Comparison of ENCODE assay signal across 8 cellular contexts in genomic region chr7:99504603-99505323, GRCh38. TPM values are rescaled to one million over a fixed set of nuclear protein-coding genes. Genes with fewer than 3 reads are reported as not detected.
DNase-seq lines count a peak whose midpoint lies in the region; ATAC-seq and TF ChIP-seq lines count a peak whose summit lies in the region.

Gene ZKSCAN5 (plus strand): TSS chr7:99504662. CDS start chr7:99506045, 1,383 bp downstream.

- H3K27me3 ChIP-seq in prostate gland (replicated peaks; ENCODE audit: insufficient read depth) = no peaks in the 10 kb centered on the region

- TF ChIP-seq POLR2A in GM15510 (IDR thresholded peaks at IDR 0.05; ENCODE audit: borderline replicate concordance, extremely low read depth, insufficient read length) = peak; percentile 86
- peak; percentile 27 for TF ChIP-seq POLR2A in prostate gland (IDR thresholded peaks at IDR 0.05)

- TF ChIP-seq CTCF in prostate gland (IDR thresholded peaks at IDR 0.05) = peak in 3 of 4 experiments; percentile 37 to 54 (median 44)

- WGBS in prostate gland = under 1% methylated on average over 53 of the region's 53 CpGs
- under 1% methylated on average over 53 of the region's 53 CpGs for WGBS in urinary bladder

- H3K4me1 ChIP-seq in prostate gland (replicated peaks) (peaks cover 19% of the 10 kb centered on the region), urinary bladder (ENCODE audit: insufficient read depth) (peaks cover 5% of the 10 kb centered on the region)

- intact Hi-C loops in T-helper 1 cell treated with Interleukin-12 subunit alpha and Interleukin-12 subunit beta and Interleukin-4 antibody, amounts not matched to agents 30 ng/mL and 1 ng/mL, for 36 hours (cut with micrococcal nuclease) = loop anchor here (1.0 to 10.0 kb wide), 10 partner anchors 32 to 511 kb away; partner anchors contain the start of genes BUD31, FAM200A, PDAP1 and ZKSCAN1
- intact Hi-C loops in left ventricle myocardium superior (cut with micrococcal nuclease) (no loop called here), prostate gland (cut with DNase I) (loop anchor here (1.0 to 5.0 kb wide), 3 partner anchors 38 to 113 kb away; partner anchors contain the start of genes ATP5MF, FAM200A and ZSCAN25)

- H3K4me3 ChIP-seq in prostate gland (peak within 1 kb of the TSS; percentile 51 to 72), urinary bladder (ENCODE audit: low read depth, low read length) (peak within 1 kb of the TSS; percentile 69)

- DNase-seq in NCI-H1694 (lab: John Stamatoyannopoulos, UW) (peak; percentile 93), amygdala (lab: John Stamatoyannopoulos, UW) (peak; percentile 89 to 100 (median 98)), left ventricle myocardium superior (peak; percentile 99), prostate gland (ENCODE audit: low spot score) (peak; percentile 97)

- peak within 1 kb of the TSS; percentile 82 to 95 for H3K27ac ChIP-seq in prostate gland
- H3K27ac ChIP-seq in urinary bladder (ENCODE audit: low read depth) = peak within 1 kb of the TSS; percentile 96

- H3K36me3 ChIP-seq in prostate gland (no peaks in the 10 kb centered on the region), urinary bladder (ENCODE audit: insufficient read depth) (no peaks in the 10 kb centered on the region)

- ATAC-seq in HG02884 (IDR thresholded peaks at IDR 0.05; ENCODE audit: unreplicated experiment) (peak; percentile 82), left ventricle myocardium superior (peak; percentile 94)

- no peaks in the 10 kb centered on the region for H3K9me3 ChIP-seq in prostate gland

RNA-seq across cellular contexts. Expression of gene ZKSCAN5, which starts in this region (rescaled TPM):
- total RNA-seq in T-helper 1 cell treated with Interleukin-12 subunit alpha and Interleukin-12 subunit beta and Interleukin-4 antibody, amounts not matched to agents 30 ng/mL and 1 ng/mL, for 36 hours = 11.4 and 12.6 TPM in 2 replicates
- total RNA-seq in left ventricle myocardium superior (6.3 TPM), prostate gland (10 to 100 TPM in 1 of 2 donors, 1 to 10 TPM in 1; 7.8 to 13.2 TPM), urinary bladder (14.6 TPM)
- polyA plus RNA-seq in urinary bladder = 6.7 TPM

Comparison
In these comparisons a context has a peak if more than half of its experiments do, and no peak if none do; other contexts are left out.
1. Peak in every context shown above with its lines: DNase-seq, ATAC-seq, H3K4me3 ChIP-seq and H3K27ac ChIP-seq.